Comparison of ENCODE assay signal across 8 cellular contexts in genomic region chr10:122911889-122912484, GRCh38. TPM values are rescaled to one million over a fixed set of nuclear protein-coding genes. Genes with fewer than 3 reads are reported as not detected.
DNase-seq lines count a peak whose midpoint lies in the region; ATAC-seq lines count a peak whose summit lies in the region.

No MANE protein-coding gene starts in this region.

- H3K4me1 Mint-ChIP-seq in activated T-cell treated with anti-CD3 and anti-CD28 coated beads, Interleukin-2, amount 50 U/mL, for 72 hours (ENCODE audit: low read depth) = no peaks in the 10 kb centered on the region

- no peaks in the 10 kb centered on the region for H3K9me3 ChIP-seq in right cardiac atrium (ENCODE audit: control insufficient read depth, low read length)

- no peak overlapping the region for H3K27ac Mint-ChIP-seq in activated T-cell treated with anti-CD3 and anti-CD28 coated beads, Interleukin-2, amount 50 U/mL, for 72 hours

- DNase-seq in GM04504 (ENCODE audit: low read depth) = peak; percentile 12
- peak; percentile 1 for DNase-seq in NCI-H1048 (lab: John Stamatoyannopoulos, UW)
- peak; percentile 53 to 63 for DNase-seq in activated T-cell treated with anti-CD3 and anti-CD28 coated beads, Interleukin-2, amount 50 U/mL, for 72 hours
- peak; percentile 19 to 64 (median 58) for DNase-seq in right cardiac atrium
- peak; percentile 61 to 62 for DNase-seq in stimulated activated CD4-positive, alpha-beta T cell treated with anti-CD3 and anti-CD28 coated beads, Interleukin-2, amount 100 ng/mL, for 24 hours
- no peak for DNase-seq in NCI-H748 treated with DMSO at 0.1 percent for 48 hours (lab: John Stamatoyannopoulos, UW)
- DNase-seq in NCI-H1694 treated with DMSO at 0.1 percent for 48 hours (lab: John Stamatoyannopoulos, UW) = no peak
- DNase-seq in SHP77 (lab: John Stamatoyannopoulos, UW) = no peak

- no peaks in the 10 kb centered on the region for H3K36me3 Mint-ChIP-seq in activated T-cell treated with anti-CD3 and anti-CD28 coated beads, Interleukin-2, amount 50 U/mL, for 72 hours (ENCODE audit: insufficient read depth in 2 of 2)

- no peak overlapping the region for H3K4me3 Mint-ChIP-seq in activated T-cell treated with anti-CD3 and anti-CD28 coated beads, Interleukin-2, amount 50 U/mL, for 72 hours

- intact Hi-C loops in right cardiac atrium (cut with DNase I) = no loop called here

- H3K27me3 Mint-ChIP-seq in activated T-cell treated with anti-CD3 and anti-CD28 coated beads, Interleukin-2, amount 50 U/mL, for 72 hours (ENCODE audit: low read depth) = peaks cover 14% of the 10 kb centered on the region

- H3K9me3 Mint-ChIP-seq in activated T-cell treated with anti-CD3 and anti-CD28 coated beads, Interleukin-2, amount 50 U/mL, for 72 hours = peaks cover 0 to 5% of the 10 kb centered on the region in 2 donors

- 20% methylated on average over 5 of the region's 5 CpGs for WGBS in right cardiac atrium

- H3K4me1 ChIP-seq in right cardiac atrium (ENCODE audit: control insufficient read depth, insufficient read depth, low read length) = no peaks in the 10 kb centered on the region

- H3K27me3 ChIP-seq in right cardiac atrium (ENCODE audit: control insufficient read depth, insufficient read depth) = no peaks in the 10 kb centered on the region

- H3K27ac ChIP-seq in right cardiac atrium (ENCODE audit: low read length) = no peak overlapping the region

- peak; percentile 50 to 64 for ATAC-seq in activated T-cell treated with anti-CD3 and anti-CD28 coated beads, Interleukin-2, amount 50 U/mL, for 72 hours (replicated peaks in 1 of 2)
- peak; percentile 45 to 79 for ATAC-seq in right cardiac atrium

- no peak overlapping the region for H3K4me3 ChIP-seq in right cardiac atrium (ENCODE audit: low read length)

RNA-seq across cellular contexts. Expression of gene FAM24A, which starts 1.6 kb away (rescaled TPM):
- not detected for total RNA-seq in activated T-cell treated with anti-CD3 and anti-CD28 coated beads, Interleukin-2, amount 50 U/mL, for 72 hours
- total RNA-seq in right cardiac atrium = not detected
- not detected for polyA plus RNA-seq in right cardiac atrium

RNA-seq across cellular contexts. Expression of gene FAM24B, which starts 32.6 kb away (rescaled TPM):
- total RNA-seq in activated T-cell treated with anti-CD3 and anti-CD28 coated beads, Interleukin-2, amount 50 U/mL, for 72 hours = 10 to 100 TPM; 38.1 to 42.2 TPM
- 1 to 10 TPM in 2 of 4 donors, under 1 TPM in 2; 0.47 to 1.4 (median 0.88) TPM for total RNA-seq in right cardiac atrium
- polyA plus RNA-seq in right cardiac atrium = 1.2 TPM

RNA-seq across cellular contexts. Expression of gene C10orf88, which starts 42.0 kb away (rescaled TPM):
- total RNA-seq in activated T-cell treated with anti-CD3 and anti-CD28 coated beads, Interleukin-2, amount 50 U/mL, for 72 hours = 10 to 100 TPM; 11.6 to 11.8 TPM
- total RNA-seq in right cardiac atrium = 1 to 10 TPM; 5.2 to 7.8 (median 6.9) TPM
- polyA plus RNA-seq in right cardiac atrium = 4.1 TPM

Comparison
In these comparisons a context has a peak if more than half of its experiments do, and no peak if none do; other contexts are left out.
1. DNase-seq: peak in GM04504 (single experiment), NCI-H1048 (single experiment), activated T-cell treated with anti-CD3 and anti-CD28 coated beads, Interleukin-2, amount 50 U/mL, for 72 hours (2 of 2), right cardiac atrium (3 of 3) and stimulated activated CD4-positive, alpha-beta T cell treated with anti-CD3 and anti-CD28 coated beads, Interleukin-2, amount 100 ng/mL, for 24 hours (2 of 2); none in NCI-H748 treated with DMSO at 0.1 percent for 48 hours (single experiment), NCI-H1694 treated with DMSO at 0.1 percent for 48 hours (single experiment) and SHP77 (0 of 2).
2. RNA of gene FAM24B, which starts 32.6 kb away (total RNA-seq): 38.1 to 42.2 TPM in activated T-cell treated with anti-CD3 and anti-CD28 coated beads, Interleukin-2, amount 50 U/mL, for 72 hours; 0.47 to 1.4 TPM in right cardiac atrium; every median in the first group is over 10 times any median in the second.